ENCODE assay signal across 1 cellular context in genomic region chr22:36250292-36250960, GRCh38.
TF ChIP-seq lines count a peak whose summit lies in the region.
"Not testable (repeated sequence)": the region's sequence is repeated elsewhere in the genome, so short reads cannot be mapped to it uniquely, and the experiment has no call there.

No MANE protein-coding gene starts in this region.

TF ChIP-seq in HepG2, 621 proteins besides CTCF, POLR2A, EP300 and RAD21 (continues in another document):
- TF ChIP-seq KDM3A (CRISPR knock-in tag; IDR thresholded peaks at IDR 0.05; ENCODE audit: low read depth), result 0 out of 2 replicates have a peak, but pooled peaks have one; percentile 48
- TF ChIP-seq ZBTB33 (CRISPR knock-in tag; IDR thresholded peaks at IDR 0.05), result peak; percentile 73
- peak; percentile 48; the same call in 1 of the 2 replicates for TF ChIP-seq ZHX1 (CRISPR knock-in tag; IDR thresholded peaks at IDR 0.05; ENCODE audit: low read depth)
- TF ChIP-seq NR2F2 (IDR thresholded peaks at IDR 0.05; ENCODE audit: borderline replicate concordance, low read depth), result peak; percentile 67; the same call in 1 of the 2 replicates
- peak; percentile 73 for TF ChIP-seq TFE3 (CRISPR knock-in tag; IDR thresholded peaks at IDR 0.05)
- peak; percentile 76 for TF ChIP-seq FOXP4 (CRISPR knock-in tag; IDR thresholded peaks at IDR 0.05)
- TF ChIP-seq MYC (CRISPR knock-in tag; IDR thresholded peaks at IDR 0.05; ENCODE audit: borderline replicate concordance), result peak; percentile 38; the same call in 1 of the 2 replicates
- peak; percentile 89 for TF ChIP-seq MLX (CRISPR knock-in tag; IDR thresholded peaks at IDR 0.05)
- TF ChIP-seq ZFP91 (CRISPR knock-in tag; IDR thresholded peaks at IDR 0.05; ENCODE audit: borderline replicate concordance), result peak; percentile 18; the same call in 1 of the 2 replicates
- TF ChIP-seq ZNF292 (CRISPR knock-in tag; IDR thresholded peaks at IDR 0.05; ENCODE audit: borderline replicate concordance, low read depth), result peak; percentile 47; the same call in 1 of the 2 replicates
- not testable (repeated sequence) for TF ChIP-seq SOX13 (IDR thresholded peaks at IDR 0.05); CREM (CRISPR knock-in tag; IDR thresholded peaks at IDR 0.05)
- TF ChIP-seq SOX13 (CRISPR knock-in tag; conservative IDR thresholded peaks at IDR 0.05 in 1 of 2, IDR thresholded peaks at IDR 0.05 in 1 of 2), result peak in 1 of 2 experiments; percentile 27; a peak in 1 of 4 replicates
- TF ChIP-seq ARID3A (IDR thresholded peaks at IDR 0.05; ENCODE audit: low read depth, low read length), result 0 out of 2 replicates have a peak, but pooled peaks have one; percentile 56
- TF ChIP-seq ZNF788 (CRISPR knock-in tag; IDR thresholded peaks at IDR 0.05; ENCODE audit: borderline replicate concordance), result peak; percentile 22; the same call in 1 of the 2 replicates
- TF ChIP-seq POLR2G (IDR thresholded peaks at IDR 0.05; ENCODE audit: low read depth, low read length), result peak; percentile 58
- peak; percentile 78 for TF ChIP-seq ZNF687 (CRISPR knock-in tag; IDR thresholded peaks at IDR 0.05)
- TF ChIP-seq HOXA5 (CRISPR knock-in tag; IDR thresholded peaks at IDR 0.05), result 0 out of 2 replicates have a peak, but pooled peaks have one; percentile 24
- TF ChIP-seq SPEN (CRISPR knock-in tag; IDR thresholded peaks at IDR 0.05; ENCODE audit: low read depth), result peak; percentile 62; the same call in 1 of the 2 replicates
- 0 out of 2 replicates have a peak, but pooled peaks have one; percentile 53 for TF ChIP-seq MIXL1 (CRISPR knock-in tag; IDR thresholded peaks at IDR 0.05)
- TF ChIP-seq CREM (IDR thresholded peaks at IDR 0.05), result peak; percentile 46; the same call in 1 of the 2 replicates
- 0 out of 2 replicates have a peak, but pooled peaks have one; percentile 18 for TF ChIP-seq ZBTB43 (CRISPR knock-in tag; conservative IDR thresholded peaks at IDR 0.05)
- peak; percentile 64; the same call in 1 of the 2 replicates for TF ChIP-seq ZGPAT (CRISPR knock-in tag; IDR thresholded peaks at IDR 0.05)
- peak; percentile 77; the same call in 1 of the 2 replicates for TF ChIP-seq SOX5 (CRISPR knock-in tag; IDR thresholded peaks at IDR 0.05; ENCODE audit: borderline replicate concordance)
- TF ChIP-seq SNAPC2 (CRISPR knock-in tag; IDR thresholded peaks at IDR 0.05), result 0 out of 2 replicates have a peak, but pooled peaks have one; percentile 29
- TF ChIP-seq PHF21A (CRISPR knock-in tag; IDR thresholded peaks at IDR 0.05), result peak; percentile 90
- TF ChIP-seq ZNF772 (CRISPR knock-in tag; IDR thresholded peaks at IDR 0.05), result 0 out of 2 replicates have a peak, but pooled peaks have one; percentile 23
- 0 out of 2 replicates have a peak, but pooled peaks have one; percentile 34 for TF ChIP-seq JUND (CRISPR knock-in tag; IDR thresholded peaks at IDR 0.05)
- TF ChIP-seq ZBTB38 (CRISPR knock-in tag; IDR thresholded peaks at IDR 0.05), result peak; percentile 92
- peak; percentile 85 for TF ChIP-seq ZFY (CRISPR knock-in tag; IDR thresholded peaks at IDR 0.05)
- TF ChIP-seq KAT8 (CRISPR knock-in tag; IDR thresholded peaks at IDR 0.05), result peak; percentile 61
- TF ChIP-seq ZSCAN5A (CRISPR knock-in tag; IDR thresholded peaks at IDR 0.05; ENCODE audit: borderline replicate concordance), result 0 out of 2 replicates have a peak, but pooled peaks have one; percentile 11
